Comparison of ENCODE assay signal across 1 cellular context in genomic region chr19:4472174-4472974, GRCh38.
A peak's percentile ranks its signal among the peaks of the same experiment; 100 is the strongest.
TF ChIP-seq lines count a peak whose summit lies in the region.

Gene HDGFL2, plus strand, starts transcription at chr19:4472297. Its CDS starts 54 bp downstream, at chr19:4472351.

TF ChIP-seq in K562, 482 proteins besides CTCF, POLR2A, EP300 and RAD21 (continued from another document):
- TF ChIP-seq ZNF318 (IDR thresholded peaks at IDR 0.05; ENCODE audit: borderline replicate concordance in 1 of 2, low read depth in 1 of 2) (no peak), XRCC5 (IDR thresholded peaks at IDR 0.05; ENCODE audit: low read depth, low read length) (no peak), RBM25 (IDR thresholded peaks at IDR 0.05; ENCODE audit: low read depth, low read length, severe bottlenecking) (peak; percentile 64), CHD1 (IDR thresholded peaks at IDR 0.05; ENCODE audit: low read length) (peak; percentile 34), ZNF740 (CRISPR knock-in tag; IDR thresholded peaks at IDR 0.05) (peak; percentile 86), ZNF740 (tag; IDR thresholded peaks at IDR 0.05) (peak in 1 of 2 experiments; percentile 82; a peak in 2 of 4 replicates), VEZF1 (CRISPR knock-in tag; IDR thresholded peaks at IDR 0.05) (peak; percentile 96), ZBTB7A (IDR thresholded peaks at IDR 0.05; ENCODE audit: borderline replicate concordance, control insufficient read depth, low read depth, low read length) (peak; percentile 63; the same call in 1 of the 2 replicates), POU5F1 (IDR thresholded peaks at IDR 0.05; ENCODE audit: borderline replicate concordance, low read depth, low read length, partially characterized antibody) (no peak), KDM1A (IDR thresholded peaks at IDR 0.05) (no peak), ZBTB40 (IDR thresholded peaks at IDR 0.05) (0 out of 2 replicates have a peak, but pooled peaks have one; percentile 28), ZBTB40 (CRISPR knock-in tag; IDR thresholded peaks at IDR 0.05) (no peak), ARNT (IDR thresholded peaks at IDR 0.05) (no peak), SNAPC5 (CRISPR knock-in tag; IDR thresholded peaks at IDR 0.05) (no peak), GABPA (tag; conservative IDR thresholded peaks at IDR 0.05; ENCODE audit: low read depth) (peak; percentile 15; the same call in 1 of the 2 replicates), E2F6 (IDR thresholded peaks at IDR 0.05; ENCODE audit: borderline replicate concordance in 1 of 2, extremely low read depth in 1 of 2, insufficient read depth in 1 of 2, insufficient read length in 1 of 2, low read depth in 1 of 2, low read length in 1 of 2, poor library complexity in 1 of 2, severe bottlenecking in 1 of 2) (peak in 1 of 2 experiments; percentile 77), CGGBP1 (CRISPR knock-in tag; IDR thresholded peaks at IDR 0.05) (peak; percentile 39; the same call in 1 of the 2 replicates), CLOCK (CRISPR knock-in tag; IDR thresholded peaks at IDR 0.05; ENCODE audit: borderline replicate concordance) (no peak), PHF8 (IDR thresholded peaks at IDR 0.05; ENCODE audit: borderline replicate concordance, low read length) (peak; percentile 54; the same call in 1 of the 2 replicates), RB1 (IDR thresholded peaks at IDR 0.05; ENCODE audit: low read depth) (peak; percentile 80; the same call in 1 of the 2 replicates), TAF1 (IDR thresholded peaks at IDR 0.05; ENCODE audit: control insufficient read depth, extremely low read depth, insufficient read depth, low read length, severe bottlenecking) (no peak), KLF16 (IDR thresholded peaks at IDR 0.05) (0 out of 2 replicates have a peak, but pooled peaks have one; percentile 9), PCBP1 (IDR thresholded peaks at IDR 0.05; ENCODE audit: low read depth, low read length, poor library complexity, severe bottlenecking) (peak; percentile 69), SIN3B (IDR thresholded peaks at IDR 0.05; ENCODE audit: low read depth) (no peak), ZBTB1 (CRISPR knock-in tag; IDR thresholded peaks at IDR 0.05; ENCODE audit: borderline replicate concordance, low read depth) (peak; percentile 96)
